ENCODE assay signal across 17 cellular contexts in genomic region chr14:89566180-89566579, GRCh38.
"Had no signal": no experiment of that assay in that cellular context is flagged by ENCODE, and none has a peak within 500 bp of the region (broad histone marks: within the 10 kb centered on the region; RNA-seq: fewer than 3 reads in every experiment).

No MANE protein-coding gene starts in this region.

- ATAC-seq: naive thymus-derived CD4-positive, alpha-beta T cell had no signal

- H3K4me3 ChIP-seq: sigmoid colon, skin epidermis, stomach, thoracic aorta, transverse colon had no signal

- DNase-seq: dermis blood vessel endothelial cell; foreskin melanocyte; head of caudate nucleus; hippocampal formation; kidney glomerular epithelial cell; naive thymus-derived CD4-positive, alpha-beta T cell; nephron progenitor cell; posterior cingulate gyrus; sigmoid colon; stimulated activated CD4-positive, alpha-beta T cell treated with anti-CD3 and anti-CD28 coated beads, Interleukin-2, amount 100 ng/mL, for 24 hours; stimulated activated naive CD4-positive, alpha-beta T cell; stomach; substantia nigra; transverse colon had no signal

- H3K27ac ChIP-seq: sigmoid colon, skin epidermis, stomach, thoracic aorta, transverse colon had no signal

- H3K9me3 Mint-ChIP-seq: nephron progenitor cell had no signal

- H3K4me3 Mint-ChIP-seq: naive thymus-derived CD4-positive, alpha-beta T cell; nephron progenitor cell had no signal

- H3K27me3 Mint-ChIP-seq: naive thymus-derived CD4-positive, alpha-beta T cell had no signal

- H3K27ac Mint-ChIP-seq: nephron progenitor cell had no signal

- FAIRE-seq: colon had no signal

- H3K36me3 ChIP-seq: sigmoid colon, thoracic aorta, transverse colon had no signal

- H3K27me3 ChIP-seq: sigmoid colon, stomach, transverse colon had no signal

- H3K4me1 ChIP-seq: sigmoid colon, transverse colon had no signal

- H3K9me3 ChIP-seq: sigmoid colon, stomach, thoracic aorta, transverse colon had no signal
